Comparison of ENCODE assay signal across 24 cellular contexts in the genomic region with DNA sequence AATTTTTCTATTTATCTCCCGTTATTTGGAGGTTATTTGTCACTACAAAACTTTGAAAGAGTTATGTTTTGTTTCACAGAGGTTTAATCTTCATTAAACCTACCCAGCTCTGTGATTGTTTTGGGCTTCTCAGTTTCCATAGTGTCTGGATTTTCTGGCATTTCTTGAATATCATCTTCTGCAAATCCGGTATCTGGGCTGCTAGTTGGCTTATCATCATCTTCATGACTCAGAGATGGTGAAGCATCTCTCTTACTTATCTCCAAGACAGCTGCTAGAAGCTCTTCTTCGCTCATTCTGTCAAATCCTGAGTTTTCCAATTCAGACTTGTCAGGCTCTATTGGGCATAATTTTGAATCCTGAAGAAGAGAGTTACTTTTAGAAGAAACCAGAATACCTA. TPM values are rescaled to one million over a fixed set of nuclear protein-coding genes. Genes with fewer than 3 reads are reported as not detected.
DNase-seq lines count a peak whose midpoint lies in the region; ATAC-seq, FAIRE-seq and TF ChIP-seq lines count a peak whose summit lies in the region.
"Had no signal": no experiment of that assay in that cellular context is flagged by ENCODE, and none has a peak within 500 bp of the region (broad histone marks: within the 10 kb centered on the region; RNA-seq: fewer than 3 reads in every experiment).

No MANE protein-coding gene starts in this region.

- H3K36me3 ChIP-seq in K562 (ENCODE audit: control insufficient read depth, insufficient read depth, low read length) (peaks cover 74% of the 10 kb centered on the region), hepatocyte (replicated peaks; ENCODE audit: insufficient read depth, low read depth) (no peaks in the 10 kb centered on the region), smooth muscle cell (ENCODE audit: low read depth) (peaks cover 4% of the 10 kb centered on the region), SJCRH30 (peaks cover 56% of the 10 kb centered on the region)

- no peak overlapping the region for H2AFZ ChIP-seq in K562 (ENCODE audit: low read depth, low read length)
- H2AFZ ChIP-seq in hepatocyte: no peak overlapping the region
- H2AFZ ChIP-seq in smooth muscle cell (ENCODE audit: low read depth): no peak overlapping the region

- peaks cover 11% of the 10 kb centered on the region for H3K4me1 Mint-ChIP-seq in activated CD8-positive, alpha-beta T cell treated with anti-CD3 and anti-CD28 coated beads for 36 hours (ENCODE audit: low read depth)

- peaks cover 0 to 5% of the 10 kb centered on the region in 2 experiments; a peak in 3 of 5 replicates for H3K4me1 ChIP-seq in K562 (replicated peaks in 1 of 2; ENCODE audit: control insufficient read depth in 2 of 2, insufficient read depth in 2 of 2, low read length in 2 of 2)
- H3K4me1 ChIP-seq in hepatocyte (ENCODE audit: insufficient read depth): peaks cover 6% of the 10 kb centered on the region
- H3K4me1 ChIP-seq in smooth muscle cell (ENCODE audit: low read depth): no peaks in the 10 kb centered on the region
- H3K4me1 ChIP-seq in SJCRH30: no peaks in the 10 kb centered on the region

- no peaks in the 10 kb centered on the region for H3K27me3 Mint-ChIP-seq in activated CD8-positive, alpha-beta T cell treated with anti-CD3 and anti-CD28 coated beads for 36 hours
- H3K27me3 Mint-ChIP-seq: CD4-positive, alpha-beta T cell had no signal

- no peaks in the 10 kb centered on the region for H3K9me1 ChIP-seq in K562 (ENCODE audit: control insufficient read depth, insufficient read depth, low read length)

- CTCF ChIA-PET in K562 (lab: Yijun Ruan, JAX; ENCODE audit: low intra/inter-chr PET ratio): no interaction called here
- CTCF ChIA-PET in activated CD8-positive, alpha-beta T cell treated with anti-CD3 and anti-CD28 coated beads for 36 hours (lab: Charles Lee): interaction anchor here (0.7 to 1.6 kb wide), 2 partner anchors 9 to 13 kb away, joined by 3 to 10 read pairs; no protein-coding TSS in a partner anchor

- no peaks in the 10 kb centered on the region for H4K20me1 ChIP-seq in K562 (replicated peaks; ENCODE audit: control insufficient read depth, insufficient read depth, low read length)
- no peaks in the 10 kb centered on the region for H4K20me1 ChIP-seq in hepatocyte (ENCODE audit: insufficient read depth, poor library complexity, severe bottlenecking)
- no peaks in the 10 kb centered on the region for H4K20me1 ChIP-seq in smooth muscle cell (ENCODE audit: low read depth)
- H4K20me1 ChIP-seq: BLaER1 treated with 17β-estradiol and CSF1 and Interleukin-3, amounts not matched to agents 10 nM and 100 nM had no signal

- no peak for TF ChIP-seq EP300 in K562 (IDR thresholded peaks at IDR 0.05; ENCODE audit: low read length)

- H3K27ac ChIP-seq in K562 (ENCODE audit: extremely low read depth, low read depth, low read length) (no peak overlapping the region), hepatocyte (peak overlapping the region; percentile 45), smooth muscle cell (ENCODE audit: low read depth) (peak overlapping the region; percentile 15), SJCRH30 (no peak overlapping the region)
- H3K27ac ChIP-seq: BLaER1 treated with 17β-estradiol and CSF1 and Interleukin-3, amounts not matched to agents 10 nM and 100 nM; HL-60; SK-N-MC had no signal

- peak; percentile 70 for FAIRE-seq in GM12892 (lab: Jason Lieb, UNC)
- no peak for FAIRE-seq in K562 (lab: Jason Lieb, UNC)
- FAIRE-seq: D721Med, H54 had no signal

- H3K4me3 ChIP-seq in K562 (no peak overlapping the region), hepatocyte (no peak overlapping the region), smooth muscle cell (no peak overlapping the region), SJCRH30 (no peak overlapping the region)
- H3K4me3 ChIP-seq: BLaER1 treated with 17β-estradiol and CSF1 and Interleukin-3, amounts not matched to agents 10 nM and 100 nM; MG63; SK-N-MC had no signal

- DNase-seq in GM12892 (ENCODE audit: insufficient read length): no peak
- no peak for DNase-seq in K562 (ENCODE audit: extremely low read depth in 1 of 4, low spot score in 3 of 4)
- DNase-seq in hepatocyte (ENCODE audit: low spot score): peak; percentile 18
- DNase-seq in smooth muscle cell (lab: John Stamatoyannopoulos, UW; ENCODE audit: unreplicated experiment): no peak
- DNase-seq in activated CD8-positive, alpha-beta T cell treated with anti-CD3 and anti-CD28 coated beads for 36 hours: no peak
- no peak for DNase-seq in SJCRH30
- DNase-seq: AML-193; CD4-positive, alpha-beta T cell; MG63; NCI-H1105 treated with DMSO at 0.1 percent for 48 hours; NCI-H146; NCI-H1930; NCI-H446; NCI-H524 treated with DMSO at 0.1 percent for 48 hours; NCI-H82; SHP77 treated with DMSO at 0.1 percent for 48 hours had no signal

- TF ChIP-seq POLR2A in GM12892 (IDR thresholded peaks at IDR 0.05; ENCODE audit: low read depth, low read length) (no peak), K562 (conservative IDR thresholded peaks at IDR 0.05) (no peak)

- no peaks in the 10 kb centered on the region for H3K9me3 ChIP-seq in K562 (replicated peaks; ENCODE audit: control insufficient read depth, insufficient read depth, low read depth, low read length)
- no peaks in the 10 kb centered on the region for H3K9me3 ChIP-seq in hepatocyte (ENCODE audit: low read depth)
- H3K9me3 ChIP-seq in smooth muscle cell (replicated peaks; ENCODE audit: low read depth): no peaks in the 10 kb centered on the region
- no peaks in the 10 kb centered on the region for H3K9me3 ChIP-seq in SJCRH30 (replicated peaks)
- H3K9me3 ChIP-seq: BLaER1 treated with 17β-estradiol and CSF1 and Interleukin-3, amounts not matched to agents 10 nM and 100 nM; MG63 had no signal

- in situ Hi-C loops in K562 (cut with MboI): no loop called here

- 46% methylated on average over 3 of the region's 3 CpGs for WGBS in K562 (ENCODE audit: insufficient coverage, low coverage, missing lambda C conversion rate)
- WGBS in hepatocyte (ENCODE audit: low lambda C conversion rate, missing lambda C conversion rate): 84% methylated on average over 3 of the region's 3 CpGs
- 62% methylated on average over 3 of the region's 3 CpGs for WGBS in smooth muscle cell (ENCODE audit: low lambda C conversion rate)

- POLR2A ChIA-PET in K562 (lab: Yijun Ruan, JAX): interaction anchor here (0.6 to 1.3 kb wide), 2 partner anchors 17 to 28 kb away, joined by 3 to 4 read pairs; no protein-coding TSS in a partner anchor
- POLR2A ChIA-PET in activated CD8-positive, alpha-beta T cell treated with anti-CD3 and anti-CD28 coated beads for 36 hours (lab: Charles Lee): no interaction called here

- H3K36me3 Mint-ChIP-seq in activated CD8-positive, alpha-beta T cell treated with anti-CD3 and anti-CD28 coated beads for 36 hours (ENCODE audit: low read depth): peaks cover 50% of the 10 kb centered on the region

- H3K9me2 ChIP-seq in hepatocyte (replicated peaks; ENCODE audit: insufficient read depth): no peaks in the 10 kb centered on the region

- no peak overlapping the region for H3K4me3 Mint-ChIP-seq in activated CD8-positive, alpha-beta T cell treated with anti-CD3 and anti-CD28 coated beads for 36 hours
- H3K4me3 Mint-ChIP-seq: CD4-positive, alpha-beta T cell had no signal

- no peaks in the 10 kb centered on the region for H3K9me3 Mint-ChIP-seq in activated CD8-positive, alpha-beta T cell treated with anti-CD3 and anti-CD28 coated beads for 36 hours
- H3K9me3 Mint-ChIP-seq: CD4-positive, alpha-beta T cell had no signal

- H3K4me2 ChIP-seq in K562 (ENCODE audit: insufficient read depth, low read length) (no peak overlapping the region), hepatocyte (no peak overlapping the region), smooth muscle cell (no peak overlapping the region)
- H3K4me2 ChIP-seq: BLaER1 treated with 17β-estradiol and CSF1 and Interleukin-3, amounts not matched to agents 10 nM and 100 nM had no signal

- no peak for TF ChIP-seq RAD21 in K562 (CRISPR knock-in tag; conservative IDR thresholded peaks at IDR 0.05 in 1 of 2, IDR thresholded peaks at IDR 0.05 in 1 of 2)

- intact Hi-C loops in K562 (cut with micrococcal nuclease): no loop called here
- intact Hi-C loops in activated CD8-positive, alpha-beta T cell treated with anti-CD3 and anti-CD28 coated beads for 36 hours (cut with micrococcal nuclease): no loop called here

- no peaks in the 10 kb centered on the region for H3K79me2 ChIP-seq in K562 (ENCODE audit: control insufficient read depth, insufficient read depth, low read length)
- no peaks in the 10 kb centered on the region for H3K79me2 ChIP-seq in hepatocyte
- no peaks in the 10 kb centered on the region for H3K79me2 ChIP-seq in smooth muscle cell (ENCODE audit: low read depth)

- no peak overlapping the region for H3K9ac ChIP-seq in K562 (ENCODE audit: insufficient read depth in 1 of 2, low read depth in 2 of 2, low read length in 2 of 2)
- H3K9ac ChIP-seq in smooth muscle cell (ENCODE audit: low read depth): no peak overlapping the region
- H3K9ac ChIP-seq: BLaER1 treated with 17β-estradiol and CSF1 and Interleukin-3, amounts not matched to agents 10 nM and 100 nM had no signal

- no peaks in the 10 kb centered on the region for H3K27me3 ChIP-seq in K562 (ENCODE audit: control insufficient read depth in 2 of 2, insufficient read depth in 2 of 2, low read length in 2 of 2)
- no peaks in the 10 kb centered on the region for H3K27me3 ChIP-seq in hepatocyte
- H3K27me3 ChIP-seq in smooth muscle cell (ENCODE audit: low read depth): no peaks in the 10 kb centered on the region
- H3K27me3 ChIP-seq in SJCRH30: no peaks in the 10 kb centered on the region
- H3K27me3 ChIP-seq: BLaER1 treated with 17β-estradiol and CSF1 and Interleukin-3, amounts not matched to agents 10 nM and 100 nM; MG63 had no signal

- H3F3A ChIP-seq in smooth muscle cell (ENCODE audit: low read depth): no peaks in the 10 kb centered on the region

- ATAC-seq in K562 (no peak), HG02763 (IDR thresholded peaks at IDR 0.05; ENCODE audit: unreplicated experiment) (no peak)
- ATAC-seq in activated CD8-positive, alpha-beta T cell treated with anti-CD3 and anti-CD28 coated beads for 36 hours: no peak
- ATAC-seq: Panc1 had no signal

- H3K27ac Mint-ChIP-seq in activated CD8-positive, alpha-beta T cell treated with anti-CD3 and anti-CD28 coated beads for 36 hours: no peak overlapping the region
- H3K27ac Mint-ChIP-seq: CD4-positive, alpha-beta T cell had no signal

- no TSS peak for BruUV-seq in K562 (replicated peaks; lab: Mats Ljungman, UMichigan)

- TF ChIP-seq CTCF in K562 (IDR thresholded peaks at IDR 0.05 in 2 of 3, conservative IDR thresholded peaks at IDR 0.05 in 1 of 3; ENCODE audit: insufficient read depth in 2 of 3, low read depth in 1 of 3, low read length in 3 of 3) (no peak), hepatocyte (IDR thresholded peaks at IDR 0.05; ENCODE audit: poor library complexity) (no peak), smooth muscle cell (IDR thresholded peaks at IDR 0.05; ENCODE audit: borderline replicate concordance, insufficient read depth, poor library complexity, severe bottlenecking) (no peak)
- TF ChIP-seq CTCF in activated CD8-positive, alpha-beta T cell treated with anti-CD3 and anti-CD28 coated beads for 36 hours (IDR thresholded peaks at IDR 0.05): no peak

RNA-seq across cellular contexts. Expression of a gene that starts 55.6 kb away (rescaled TPM):
- polyA plus RNA-seq in GM12892 (2012; ENCODE audit: missing spikeins): 0.68 TPM
- total RNA-seq in K562 (2011; cell fraction: chromatin; rRNA removed; ENCODE audit: low replicate concordance): 1.4 and 2.1 TPM in 2 replicates
- total RNA-seq in K562 (2011; cell fraction: nucleolus; rRNA removed): 0.79 and 1.2 TPM in 2 replicates
- 0.44 and 1.4 TPM in 2 replicates for total RNA-seq in K562 (2011; cell fraction: nucleoplasm; rRNA removed)
- total RNA-seq in K562 (2014; rRNA removed) (1.7 and 2.6 TPM in 2 replicates), K562 (2014; rRNA removed; fragmentation: Illumina TruSeq; extraction: Trizol) (1.1 and 1.2 TPM in 2 replicates), K562 (2015; rRNA removed; fragmentation: Illumina TruSeq; extraction: Trizol) (0.51 and 0.75 TPM in 2 replicates), K562 (2021) (2.4 and 2.7 TPM in 2 replicates), hepatocyte (218 and 261 TPM in 2 replicates), smooth muscle cell (not detected in 2 replicates)
- polyA plus RNA-seq in K562 (2011; rRNA removed) (0.46 and 0.63 TPM in 2 replicates), K562 (2014; fragmentation: Illumina TruSeq; extraction: Trizol) (1.2 and 2.0 TPM in 2 replicates), K562 (2014; fragmentation: Nextera tagmentation; extraction: Ambion mirVana) (under 1 TPM; 0.62 to 0.73 TPM), K562 (2014; rRNA removed) (1.9 and 3.7 TPM in 2 replicates), hepatocyte (151 and 160 TPM in 2 replicates), smooth muscle cell (0.14 and 0.15 TPM in 2 replicates)
- polyA plus RNA-seq in K562 (2011; cell fraction: cytosol; rRNA removed): 0.35 and 1.5 TPM in 2 replicates
- 0.84 and 2.7 TPM in 2 replicates for polyA plus RNA-seq in K562 (2011; cell fraction: nucleus; rRNA removed)
- 0.54 and 0.72 TPM in 2 replicates for polyA plus RNA-seq in K562 (2012)
- 0.60 and 1.7 TPM in 2 replicates for polyA minus RNA-seq in K562 (2011; rRNA and poly(A)+ RNA removed)
- polyA minus RNA-seq in K562 (2011; cell fraction: cytosol; rRNA and poly(A)+ RNA removed): 0.57 and 1.2 TPM in 2 replicates
- polyA minus RNA-seq in K562 (2011; cell fraction: nucleus; rRNA and poly(A)+ RNA removed): 0.27 and 0.33 TPM in 2 replicates
- not detected for total RNA-seq in activated CD8-positive, alpha-beta T cell treated with anti-CD3 and anti-CD28 coated beads for 36 hours
- 0.02 and 0.03 TPM in 2 replicates for total RNA-seq in SJCRH30 (2014; rRNA removed; shearing (Covaris generic))
- polyA plus RNA-seq: AG04450 had no signal

Comparison
In these comparisons a context has a peak if more than half of its experiments do, and no peak if none do; other contexts are left out.
1. H3K27ac ChIP-seq: peak in hepatocyte (single experiment) and smooth muscle cell (single experiment); none in K562 (single experiment) and SJCRH30 (single experiment).
2. RNA of a gene that starts 55.6 kb away (total RNA-seq): 218 to 261 TPM in hepatocyte; 0.44 to 2.7 TPM in K562, not detected in activated CD8-positive, alpha-beta T cell treated with anti-CD3 and anti-CD28 coated beads for 36 hours, 0.02 to 0.03 TPM in SJCRH30 and not detected in smooth muscle cell; every median in the first group is over 10 times any median in the second.